Comparison of ENCODE assay signal across 5 cellular contexts in the genomic region with DNA sequence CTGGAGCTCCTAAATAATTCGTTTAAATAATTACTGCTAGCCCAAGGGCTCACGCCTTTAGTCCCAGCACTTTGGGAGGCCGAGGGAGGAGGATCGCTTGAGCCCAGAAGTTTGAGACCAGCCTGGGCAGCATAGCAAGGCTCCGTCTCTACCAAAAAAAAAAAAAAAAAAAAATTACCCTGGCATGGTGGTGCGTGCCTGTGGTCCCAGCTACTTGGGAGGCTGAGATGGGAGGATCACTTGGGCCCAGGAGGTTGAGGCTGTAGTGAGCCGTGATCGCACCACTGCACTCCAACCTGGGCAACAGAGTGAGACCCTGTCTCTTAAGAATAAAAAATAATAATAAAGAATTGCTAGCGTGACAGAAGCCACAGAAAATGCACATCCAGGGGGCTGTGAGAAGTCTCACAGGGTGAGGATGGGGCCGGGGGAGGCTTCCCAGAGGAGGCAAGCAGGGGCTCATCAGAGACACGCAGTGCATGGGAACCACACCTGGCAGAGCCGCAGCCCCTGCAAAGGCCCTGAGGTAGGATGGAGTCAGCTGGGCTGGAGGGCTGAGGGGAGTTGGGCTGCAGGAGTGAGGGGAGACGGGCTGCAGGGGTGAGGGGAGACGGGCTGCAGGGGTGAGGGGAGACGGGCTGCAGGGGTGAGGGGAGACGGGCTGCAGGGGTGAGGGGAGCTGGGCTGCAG. TPM values are rescaled to one million over a fixed set of nuclear protein-coding genes. Genes with fewer than 3 reads are reported as not detected.
"Had no signal": no experiment of that assay in that cellular context is flagged by ENCODE, and none has a peak within 500 bp of the region (broad histone marks: within the 10 kb centered on the region; RNA-seq: fewer than 3 reads in every experiment).

No MANE protein-coding gene starts in this region.

RNA-seq across cellular contexts. Expression of gene MISP, which starts 10.0 kb away (rescaled TPM):
- total RNA-seq: Right ventricle myocardium superior, RPMI7951 had no signal

RNA-seq across cellular contexts. Expression of gene PALM, which starts 32.2 kb away (rescaled TPM):
- total RNA-seq: RPMI7951, SJSA1 had no signal

RNA-seq across cellular contexts. Expression of gene PRSS57, which starts 45.7 kb away (rescaled TPM):
- total RNA-seq: OCI-LY7, PC-3, Right ventricle myocardium superior, RPMI7951, SJSA1 had no signal
